In the genomic region with DNA sequence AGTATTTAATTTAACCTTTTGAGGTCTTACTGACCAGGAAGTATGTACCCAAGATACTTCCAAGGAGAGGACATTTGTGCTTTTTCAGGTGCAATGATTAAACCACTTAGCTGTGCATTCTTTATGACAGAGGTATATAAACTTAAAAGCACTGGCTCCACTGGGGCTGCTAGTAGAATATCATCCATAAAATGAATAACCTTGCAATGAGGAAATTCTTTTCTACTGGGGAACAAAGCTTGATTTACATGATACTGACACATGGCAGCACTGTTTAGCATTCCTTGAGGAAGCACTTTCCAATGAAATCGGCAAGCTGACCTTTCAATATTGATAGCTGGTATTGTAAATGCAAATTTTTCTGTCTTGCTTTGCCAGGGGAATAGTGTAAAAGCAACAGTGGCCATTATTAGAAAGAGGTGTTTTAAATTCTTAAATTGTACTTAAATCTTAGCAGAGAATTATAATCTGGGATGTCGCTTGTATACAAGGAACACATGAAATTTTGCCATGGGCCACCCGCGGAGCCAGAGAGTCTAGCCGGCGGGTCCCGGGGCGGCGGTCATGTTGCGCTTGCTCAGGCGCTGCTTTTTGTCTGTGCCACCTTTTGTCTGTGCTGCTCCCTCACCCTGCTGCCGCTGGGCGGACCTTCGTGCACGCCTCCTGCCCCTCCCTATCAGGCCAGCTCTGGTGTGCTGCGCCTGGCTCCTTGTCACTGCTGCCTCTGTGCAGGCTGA, we compare ENCODE assay signal across 1 cellular context.
TF ChIP-seq lines count a peak whose summit lies in the region.

No MANE protein-coding gene starts in this region.

TF ChIP-seq in K562, 482 proteins besides CTCF, POLR2A, EP300 and RAD21 (continued from another document):
- TF ChIP-seq PRDM10 (IDR thresholded peaks at IDR 0.05; ENCODE audit: partially characterized antibody): no peak
- TF ChIP-seq CBX3 (IDR thresholded peaks at IDR 0.05; ENCODE audit: borderline replicate concordance in 1 of 2, low read length in 2 of 2): peak in 1 of 2 experiments; percentile 53; a peak in 1 of 3 replicates
- 0 out of 2 replicates have a peak, but pooled peaks have one; percentile 25 for TF ChIP-seq BHLHE40 (IDR thresholded peaks at IDR 0.05; ENCODE audit: low read length)
- 0 out of 2 replicates have a peak, but pooled peaks have one; percentile 26 for TF ChIP-seq MYC (IDR thresholded peaks at IDR 0.05; ENCODE audit: low read depth, low read length)
- TF ChIP-seq MYC (CRISPR knock-in tag; IDR thresholded peaks at IDR 0.05; ENCODE audit: borderline replicate concordance, low read depth): no peak
- 0 out of 4 replicates have a peak, but pooled peaks of 1 of the 2 experiments have one; percentile 32 for TF ChIP-seq FOXK2 (conservative IDR thresholded peaks at IDR 0.05 in 1 of 2, IDR thresholded peaks at IDR 0.05 in 1 of 2; ENCODE audit: low read depth in 2 of 2)
- TF ChIP-seq ZNF282 (CRISPR knock-in tag; IDR thresholded peaks at IDR 0.05): no peak
- no peak for TF ChIP-seq SAFB2 (IDR thresholded peaks at IDR 0.05; ENCODE audit: borderline replicate concordance, low read depth, low read length, severe bottlenecking)
- TF ChIP-seq, protein P1, sequence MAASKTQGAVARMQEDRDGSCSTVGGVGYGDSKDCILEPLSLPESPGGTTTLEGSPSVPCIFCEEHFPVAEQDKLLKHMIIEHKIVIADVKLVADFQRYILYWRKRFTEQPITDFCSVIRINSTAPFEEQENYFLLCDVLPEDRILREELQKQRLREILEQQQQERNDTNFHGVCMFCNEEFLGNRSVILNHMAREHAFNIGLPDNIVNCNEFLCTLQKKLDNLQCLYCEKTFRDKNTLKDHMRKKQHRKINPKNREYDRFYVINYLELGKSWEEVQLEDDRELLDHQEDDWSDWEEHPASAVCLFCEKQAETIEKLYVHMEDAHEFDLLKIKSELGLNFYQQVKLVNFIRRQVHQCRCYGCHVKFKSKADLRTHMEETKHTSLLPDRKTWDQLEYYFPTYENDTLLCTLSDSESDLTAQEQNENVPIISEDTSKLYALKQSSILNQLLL (CRISPR knock-in tag; IDR thresholded peaks at IDR 0.05; ENCODE audit: borderline replicate concordance): no peak
- 0 out of 4 replicates have a peak, but pooled peaks of 1 of the 2 experiments have one; percentile 51 for TF ChIP-seq SRF (CRISPR knock-in tag; IDR thresholded peaks at IDR 0.05)
- TF ChIP-seq ZC3H8 (IDR thresholded peaks at IDR 0.05): no peak
- peak; percentile 58 for TF ChIP-seq VEZF1 (CRISPR knock-in tag; IDR thresholded peaks at IDR 0.05)
- TF ChIP-seq NRF1 (conservative IDR thresholded peaks at IDR 0.05 in 1 of 2, IDR thresholded peaks at IDR 0.05 in 1 of 2): peak; percentile 82 to 86
- TF ChIP-seq TRIM28 (IDR thresholded peaks at IDR 0.05): 0 out of 2 replicates have a peak, but pooled peaks have one; percentile 27
- TF ChIP-seq POLR2G (IDR thresholded peaks at IDR 0.05; ENCODE audit: low read depth, low read length): 0 out of 2 replicates have a peak, but pooled peaks have one; percentile 19
- TF ChIP-seq CXXC5 (CRISPR knock-in tag; IDR thresholded peaks at IDR 0.05): 0 out of 2 replicates have a peak, but pooled peaks have one; percentile 19
- TF ChIP-seq, protein P2, sequence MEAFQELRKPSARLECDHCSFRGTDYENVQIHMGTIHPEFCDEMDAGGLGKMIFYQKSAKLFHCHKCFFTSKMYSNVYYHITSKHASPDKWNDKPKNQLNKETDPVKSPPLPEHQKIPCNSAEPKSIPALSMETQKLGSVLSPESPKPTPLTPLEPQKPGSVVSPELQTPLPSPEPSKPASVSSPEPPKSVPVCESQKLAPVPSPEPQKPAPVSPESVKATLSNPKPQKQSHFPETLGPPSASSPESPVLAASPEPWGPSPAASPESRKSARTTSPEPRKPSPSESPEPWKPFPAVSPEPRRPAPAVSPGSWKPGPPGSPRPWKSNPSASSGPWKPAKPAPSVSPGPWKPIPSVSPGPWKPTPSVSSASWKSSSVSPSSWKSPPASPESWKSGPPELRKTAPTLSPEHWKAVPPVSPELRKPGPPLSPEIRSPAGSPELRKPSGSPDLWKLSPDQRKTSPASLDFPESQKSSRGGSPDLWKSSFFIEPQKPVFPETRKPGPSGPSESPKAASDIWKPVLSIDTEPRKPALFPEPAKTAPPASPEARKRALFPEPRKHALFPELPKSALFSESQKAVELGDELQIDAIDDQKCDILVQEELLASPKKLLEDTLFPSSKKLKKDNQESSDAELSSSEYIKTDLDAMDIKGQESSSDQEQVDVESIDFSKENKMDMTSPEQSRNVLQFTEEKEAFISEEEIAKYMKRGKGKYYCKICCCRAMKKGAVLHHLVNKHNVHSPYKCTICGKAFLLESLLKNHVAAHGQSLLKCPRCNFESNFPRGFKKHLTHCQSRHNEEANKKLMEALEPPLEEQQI (IDR thresholded peaks at IDR 0.05): no peak
- TF ChIP-seq, protein P3, sequence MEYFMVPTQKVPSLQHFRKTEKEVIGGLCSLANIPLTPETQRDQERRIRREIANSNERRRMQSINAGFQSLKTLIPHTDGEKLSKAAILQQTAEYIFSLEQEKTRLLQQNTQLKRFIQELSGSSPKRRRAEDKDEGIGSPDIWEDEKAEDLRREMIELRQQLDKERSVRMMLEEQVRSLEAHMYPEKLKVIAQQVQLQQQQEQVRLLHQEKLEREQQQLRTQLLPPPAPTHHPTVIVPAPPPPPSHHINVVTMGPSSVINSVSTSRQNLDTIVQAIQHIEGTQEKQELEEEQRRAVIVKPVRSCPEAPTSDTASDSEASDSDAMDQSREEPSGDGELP (CRISPR knock-in tag; IDR thresholded peaks at IDR 0.05; ENCODE audit: borderline replicate concordance): peak; percentile 23; the same call in 1 of the 2 replicates
- peak; percentile 90 for TF ChIP-seq ZFP36 (IDR thresholded peaks at IDR 0.05; ENCODE audit: low read depth, low read length, partially characterized antibody)
- TF ChIP-seq MAZ (CRISPR knock-in tag; conservative IDR thresholded peaks at IDR 0.05 in 1 of 2, IDR thresholded peaks at IDR 0.05 in 1 of 2): peak in 1 of 2 experiments; percentile 66; a peak in 2 of 4 replicates
- TF ChIP-seq MNT (conservative IDR thresholded peaks at IDR 0.05): peak in 1 of 2 experiments; percentile 37; a peak in 1 of 4 replicates
- TF ChIP-seq HMGN3 (IDR thresholded peaks at IDR 0.05; ENCODE audit: borderline replicate concordance, extremely low read depth, insufficient read length, low read depth, low read length): peak; percentile 27
- no peak for TF ChIP-seq HNRNPK (IDR thresholded peaks at IDR 0.05; ENCODE audit: low read depth, low read length, poor library complexity, severe bottlenecking)
- peak; percentile 26; the same call in 1 of the 2 replicates for TF ChIP-seq CREM (IDR thresholded peaks at IDR 0.05; ENCODE audit: low read depth)
- TF ChIP-seq YY1 (IDR thresholded peaks at IDR 0.05; ENCODE audit: borderline replicate concordance in 1 of 3, control insufficient read depth in 1 of 3, extremely low read depth in 1 of 3, insufficient read depth in 3 of 3, insufficient read length in 1 of 3, insufficient replicate concordance in 2 of 3, low read depth in 1 of 3, low read length in 2 of 3): peak in 1 of 3 experiments; percentile 21
TF ChIP-seq in K562: peak in this region for 18.
